1 cellular context compared by ENCODE assay signal in genomic region chr20:19661717-19662637, GRCh38.
TF ChIP-seq lines count a peak whose summit lies in the region.

No MANE protein-coding gene starts in this region.

TF ChIP-seq in HepG2, 621 proteins besides CTCF, POLR2A, EP300 and RAD21 (continued from another document and continues in another):
- TF ChIP-seq MLXIP (CRISPR knock-in tag; IDR thresholded peaks at IDR 0.05; ENCODE audit: borderline replicate concordance) = no peak
- no peak for TF ChIP-seq MYNN (CRISPR knock-in tag; IDR thresholded peaks at IDR 0.05; ENCODE audit: low read depth)
- no peak for TF ChIP-seq ZNF121 (CRISPR knock-in tag; IDR thresholded peaks at IDR 0.05)
- peak; percentile 64; the same call in 1 of the 2 replicates for TF ChIP-seq FLYWCH1 (CRISPR knock-in tag; IDR thresholded peaks at IDR 0.05)
- TF ChIP-seq ZZZ3 (CRISPR knock-in tag; IDR thresholded peaks at IDR 0.05; ENCODE audit: borderline replicate concordance) = no peak
- TF ChIP-seq HNRNPUL1 (IDR thresholded peaks at IDR 0.05; ENCODE audit: low read depth, low read length) = no peak
- no peak for TF ChIP-seq ZNF777 (CRISPR knock-in tag; IDR thresholded peaks at IDR 0.05)
- TF ChIP-seq ZNF782 (CRISPR knock-in tag; IDR thresholded peaks at IDR 0.05; ENCODE audit: borderline replicate concordance) = no peak
- TF ChIP-seq, protein P1, sequence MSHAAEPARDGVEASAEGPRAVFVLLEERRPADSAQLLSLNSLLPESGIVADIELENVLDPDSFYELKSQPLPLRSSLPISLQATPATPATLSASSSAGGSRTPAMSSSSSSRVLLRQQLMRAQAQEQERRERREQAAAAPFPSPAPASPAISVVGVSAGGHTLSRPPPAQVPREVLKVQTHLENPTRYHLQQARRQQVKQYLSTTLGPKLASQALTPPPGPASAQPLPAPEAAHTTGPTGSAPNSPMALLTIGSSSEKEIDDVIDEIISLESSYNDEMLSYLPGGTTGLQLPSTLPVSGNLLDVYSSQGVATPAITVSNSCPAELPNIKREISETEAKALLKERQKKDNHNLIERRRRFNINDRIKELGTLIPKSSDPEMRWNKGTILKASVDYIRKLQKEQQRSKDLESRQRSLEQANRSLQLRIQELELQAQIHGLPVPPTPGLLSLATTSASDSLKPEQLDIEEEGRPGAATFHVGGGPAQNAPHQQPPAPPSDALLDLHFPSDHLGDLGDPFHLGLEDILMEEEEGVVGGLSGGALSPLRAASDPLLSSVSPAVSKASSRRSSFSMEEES (CRISPR knock-in tag; IDR thresholded peaks at IDR 0.05) = no peak
- no peak for TF ChIP-seq KLF6 (CRISPR knock-in tag; IDR thresholded peaks at IDR 0.05)
- TF ChIP-seq MIXL1 (CRISPR knock-in tag; IDR thresholded peaks at IDR 0.05) = peak; percentile 41; the same call in 1 of the 2 replicates
- no peak for TF ChIP-seq SMARCE1 (IDR thresholded peaks at IDR 0.05; ENCODE audit: borderline replicate concordance)
- TF ChIP-seq ZNF251 (CRISPR knock-in tag; IDR thresholded peaks at IDR 0.05) = no peak
- no peak for TF ChIP-seq BORCS8-MEF2B (CRISPR knock-in tag; IDR thresholded peaks at IDR 0.05)
- 0 out of 2 replicates have a peak, but pooled peaks have one; percentile 6 for TF ChIP-seq ZNF274 (CRISPR knock-in tag; IDR thresholded peaks at IDR 0.05)
- no peak for TF ChIP-seq HMG20A (CRISPR knock-in tag; IDR thresholded peaks at IDR 0.05; ENCODE audit: borderline replicate concordance)
- no peak for TF ChIP-seq MBD4 (IDR thresholded peaks at IDR 0.05; ENCODE audit: borderline replicate concordance, low read length)
- no peak for TF ChIP-seq ZNF879 (CRISPR knock-in tag; IDR thresholded peaks at IDR 0.05)
- TF ChIP-seq CEBPB (IDR thresholded peaks at IDR 0.05; ENCODE audit: borderline replicate concordance, low read depth, low read length) = no peak
- TF ChIP-seq ZNF674 (CRISPR knock-in tag; IDR thresholded peaks at IDR 0.05; ENCODE audit: low read depth) = no peak
- no peak for TF ChIP-seq ZNF776 (CRISPR knock-in tag; IDR thresholded peaks at IDR 0.05)
- TF ChIP-seq XRCC5 (optimal IDR thresholded peaks at IDR 0.05; ENCODE audit: low read length) = peak; percentile 58
- no peak for TF ChIP-seq MXD4 (CRISPR knock-in tag; IDR thresholded peaks at IDR 0.05)
- TF ChIP-seq PPARG (CRISPR knock-in tag; conservative IDR thresholded peaks at IDR 0.05) = no peak
- no peak for TF ChIP-seq DPF2 (CRISPR knock-in tag; IDR thresholded peaks at IDR 0.05; ENCODE audit: borderline replicate concordance, low read depth)
- TF ChIP-seq, protein P2, sequence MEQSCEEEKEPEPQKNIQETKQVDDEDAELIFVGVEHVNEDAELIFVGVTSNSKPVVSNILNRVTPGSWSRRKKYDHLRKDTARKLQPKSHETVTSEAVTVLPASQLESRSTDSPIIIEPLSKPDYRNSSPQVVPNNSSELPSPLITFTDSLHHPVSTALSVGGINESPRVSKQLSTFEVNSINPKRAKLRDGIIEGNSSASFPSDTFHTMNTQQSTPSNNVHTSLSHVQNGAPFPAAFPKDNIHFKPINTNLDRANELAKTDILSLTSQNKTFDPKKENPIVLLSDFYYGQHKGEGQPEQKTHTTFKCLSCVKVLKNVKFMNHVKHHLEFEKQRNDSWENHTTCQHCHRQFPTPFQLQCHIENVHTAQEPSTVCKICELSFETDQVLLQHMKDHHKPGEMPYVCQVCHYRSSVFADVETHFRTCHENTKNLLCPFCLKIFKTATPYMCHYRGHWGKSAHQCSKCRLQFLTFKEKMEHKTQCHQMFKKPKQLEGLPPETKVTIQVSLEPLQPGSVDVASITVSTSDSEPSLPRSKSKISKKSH (CRISPR knock-in tag; IDR thresholded peaks at IDR 0.05; ENCODE audit: borderline replicate concordance) = no peak
- TF ChIP-seq FOSL1 (CRISPR knock-in tag; IDR thresholded peaks at IDR 0.05; ENCODE audit: borderline replicate concordance) = no peak
- TF ChIP-seq ZBTB7B (CRISPR knock-in tag; IDR thresholded peaks at IDR 0.05) = no peak
- TF ChIP-seq SUZ12 (IDR thresholded peaks at IDR 0.05; ENCODE audit: low read depth, low read length) = no peak
- no peak for TF ChIP-seq POLR2G (IDR thresholded peaks at IDR 0.05; ENCODE audit: low read depth, low read length)
- no peak for TF ChIP-seq FOXJ3 (CRISPR knock-in tag; IDR thresholded peaks at IDR 0.05; ENCODE audit: borderline replicate concordance)
- 0 out of 2 replicates have a peak, but pooled peaks have one; percentile 49 for TF ChIP-seq IRF2 (CRISPR knock-in tag; IDR thresholded peaks at IDR 0.05)
- peak; percentile 34; the same call in 1 of the 2 replicates for TF ChIP-seq ERF (CRISPR knock-in tag; IDR thresholded peaks at IDR 0.05)
- TF ChIP-seq ZNF10 (CRISPR knock-in tag; IDR thresholded peaks at IDR 0.05; ENCODE audit: borderline replicate concordance, low read depth) = no peak
- no peak for TF ChIP-seq ZNF207 (IDR thresholded peaks at IDR 0.05; ENCODE audit: borderline replicate concordance)
- TF ChIP-seq, protein P3, sequence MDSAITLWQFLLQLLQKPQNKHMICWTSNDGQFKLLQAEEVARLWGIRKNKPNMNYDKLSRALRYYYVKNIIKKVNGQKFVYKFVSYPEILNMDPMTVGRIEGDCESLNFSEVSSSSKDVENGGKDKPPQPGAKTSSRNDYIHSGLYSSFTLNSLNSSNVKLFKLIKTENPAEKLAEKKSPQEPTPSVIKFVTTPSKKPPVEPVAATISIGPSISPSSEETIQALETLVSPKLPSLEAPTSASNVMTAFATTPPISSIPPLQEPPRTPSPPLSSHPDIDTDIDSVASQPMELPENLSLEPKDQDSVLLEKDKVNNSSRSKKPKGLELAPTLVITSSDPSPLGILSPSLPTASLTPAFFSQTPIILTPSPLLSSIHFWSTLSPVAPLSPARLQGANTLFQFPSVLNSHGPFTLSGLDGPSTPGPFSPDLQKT (CRISPR knock-in tag; IDR thresholded peaks at IDR 0.05; ENCODE audit: borderline replicate concordance) = no peak
- TF ChIP-seq FOSL2 (CRISPR knock-in tag; IDR thresholded peaks at IDR 0.05) = no peak; the same call in 1 of the 2 replicates
- no peak for TF ChIP-seq TCF7L2 (IDR thresholded peaks at IDR 0.05; ENCODE audit: low read depth, low read length)
- TF ChIP-seq GLMP (CRISPR knock-in tag; IDR thresholded peaks at IDR 0.05; ENCODE audit: borderline replicate concordance) = no peak
- TF ChIP-seq TOPORS (CRISPR knock-in tag; IDR thresholded peaks at IDR 0.05) = no peak
- TF ChIP-seq TBX2 (CRISPR knock-in tag; IDR thresholded peaks at IDR 0.05; ENCODE audit: borderline replicate concordance) = peak; percentile 46; the same call in 1 of the 2 replicates
- TF ChIP-seq, protein P4, sequence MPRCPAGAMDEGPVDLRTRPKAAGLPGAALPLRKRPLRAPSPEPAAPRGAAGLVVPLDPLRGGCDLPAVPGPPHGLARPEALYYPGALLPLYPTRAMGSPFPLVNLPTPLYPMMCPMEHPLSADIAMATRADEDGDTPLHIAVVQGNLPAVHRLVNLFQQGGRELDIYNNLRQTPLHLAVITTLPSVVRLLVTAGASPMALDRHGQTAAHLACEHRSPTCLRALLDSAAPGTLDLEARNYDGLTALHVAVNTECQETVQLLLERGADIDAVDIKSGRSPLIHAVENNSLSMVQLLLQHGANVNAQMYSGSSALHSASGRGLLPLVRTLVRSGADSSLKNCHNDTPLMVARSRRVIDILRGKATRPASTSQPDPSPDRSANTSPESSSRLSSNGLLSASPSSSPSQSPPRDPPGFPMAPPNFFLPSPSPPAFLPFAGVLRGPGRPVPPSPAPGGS (CRISPR knock-in tag; IDR thresholded peaks at IDR 0.05) = no peak
- no peak for TF ChIP-seq CENPBD1 (CRISPR knock-in tag; IDR thresholded peaks at IDR 0.05; ENCODE audit: borderline replicate concordance, low read depth)
- no peak for TF ChIP-seq U2AF1 (optimal IDR thresholded peaks at IDR 0.05; ENCODE audit: low read depth, low read length)
- TF ChIP-seq SATB2 (CRISPR knock-in tag; IDR thresholded peaks at IDR 0.05) = no peak
- no peak for TF ChIP-seq TEAD2 (CRISPR knock-in tag; IDR thresholded peaks at IDR 0.05)
- no peak for TF ChIP-seq ZNF180 (CRISPR knock-in tag; IDR thresholded peaks at IDR 0.05; ENCODE audit: borderline replicate concordance, low read depth)
- TF ChIP-seq ATAD3A (CRISPR knock-in tag; IDR thresholded peaks at IDR 0.05) = no peak; the same call in 1 of the 2 replicates
- TF ChIP-seq, protein P5, sequence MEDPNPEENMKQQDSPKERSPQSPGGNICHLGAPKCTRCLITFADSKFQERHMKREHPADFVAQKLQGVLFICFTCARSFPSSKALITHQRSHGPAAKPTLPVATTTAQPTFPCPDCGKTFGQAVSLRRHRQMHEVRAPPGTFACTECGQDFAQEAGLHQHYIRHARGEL (CRISPR knock-in tag; IDR thresholded peaks at IDR 0.05) = no peak
- no peak for TF ChIP-seq ZNF33B (CRISPR knock-in tag; IDR thresholded peaks at IDR 0.05)
- TF ChIP-seq ZNF296 (CRISPR knock-in tag; conservative IDR thresholded peaks at IDR 0.05) = no peak
- no peak for TF ChIP-seq SALL2 (CRISPR knock-in tag; IDR thresholded peaks at IDR 0.05)
- TF ChIP-seq SP1 (IDR thresholded peaks at IDR 0.05) = no peak
- TF ChIP-seq SP1 (CRISPR knock-in tag; IDR thresholded peaks at IDR 0.05) = no peak; the same call in 1 of the 2 replicates
- no peak for TF ChIP-seq REPIN1 (CRISPR knock-in tag; IDR thresholded peaks at IDR 0.05; ENCODE audit: borderline replicate concordance, low read depth)
- no peak for TF ChIP-seq FIP1L1 (IDR thresholded peaks at IDR 0.05; ENCODE audit: borderline replicate concordance, insufficient read depth, low read depth, low read length)
- TF ChIP-seq, protein P6, sequence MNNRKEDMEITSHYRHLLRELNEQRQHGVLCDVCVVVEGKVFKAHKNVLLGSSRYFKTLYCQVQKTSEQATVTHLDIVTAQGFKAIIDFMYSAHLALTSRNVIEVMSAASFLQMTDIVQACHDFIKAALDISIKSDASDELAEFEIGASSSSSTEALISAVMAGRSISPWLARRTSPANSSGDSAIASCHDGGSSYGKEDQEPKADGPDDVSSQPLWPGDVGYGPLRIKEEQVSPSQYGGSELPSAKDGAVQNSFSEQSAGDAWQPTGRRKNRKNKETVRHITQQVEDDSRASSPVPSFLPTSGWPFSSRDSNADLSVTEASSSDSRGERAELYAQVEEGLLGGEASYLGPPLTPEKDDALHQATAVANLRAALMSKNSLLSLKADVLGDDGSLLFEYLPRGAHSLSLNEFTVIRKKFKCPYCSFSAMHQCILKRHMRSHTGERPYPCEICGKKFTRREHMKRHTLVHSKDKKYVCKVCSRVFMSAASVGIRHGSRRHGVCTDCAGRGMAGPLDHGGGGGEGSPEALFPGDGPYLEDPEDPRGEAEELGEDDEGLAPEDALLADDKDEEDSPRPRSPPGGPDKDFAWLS (CRISPR knock-in tag; IDR thresholded peaks at IDR 0.05; ENCODE audit: borderline replicate concordance) = no peak
- TF ChIP-seq MYPOP (CRISPR knock-in tag; IDR thresholded peaks at IDR 0.05) = no peak; the same call in 1 of the 2 replicates
- no peak for TF ChIP-seq STAT6 (CRISPR knock-in tag; IDR thresholded peaks at IDR 0.05; ENCODE audit: borderline replicate concordance)
